ENCODE assay signal across 20 cellular contexts in the genomic region with DNA sequence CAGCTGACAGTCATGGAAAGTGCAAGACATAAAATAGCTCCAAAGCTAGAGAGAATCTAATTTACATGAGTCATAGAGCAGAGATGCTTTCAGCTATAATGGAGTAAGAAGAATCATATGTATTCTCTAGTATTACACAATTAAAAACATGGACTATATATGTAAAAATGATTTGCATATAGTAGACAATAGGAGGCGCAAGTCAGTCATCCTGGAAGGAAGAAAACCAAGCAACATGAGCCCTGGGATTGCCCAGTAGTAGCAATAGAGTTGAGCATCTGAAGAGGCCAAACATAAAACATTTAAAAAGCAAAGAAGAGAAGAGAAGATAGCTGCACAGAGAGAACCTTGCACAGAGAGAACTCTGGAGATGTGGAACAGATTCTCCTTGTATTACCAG.
A peak's percentile ranks its signal among the peaks of the same experiment; 100 is the strongest.
DNase-seq lines count a peak whose midpoint lies in the region; ATAC-seq and TF ChIP-seq lines count a peak whose summit lies in the region.
"Had no signal": no experiment of that assay in that cellular context is flagged by ENCODE, and none has a peak within 500 bp of the region (broad histone marks: within the 10 kb centered on the region; RNA-seq: fewer than 3 reads in every experiment).

No MANE protein-coding gene starts in this region.

- no peak for TF ChIP-seq POLR2A in breast epithelium (IDR thresholded peaks at IDR 0.05)

- H3K9me3 ChIP-seq in breast epithelium, result peaks cover 0 to 19% of the 10 kb centered on the region in 2 donors
- H3K9me3 ChIP-seq: SJSA1 had no signal

- H3K36me3 Mint-ChIP-seq in activated T-cell treated with anti-CD3 and anti-CD28 coated beads, Interleukin-2, amount 50 U/mL, for 72 hours (ENCODE audit: insufficient read depth in 2 of 2), result peaks cover 0 to 1% of the 10 kb centered on the region in 2 donors

- no peaks in the 10 kb centered on the region for H3K27me3 Mint-ChIP-seq in activated T-cell treated with anti-CD3 and anti-CD28 coated beads, Interleukin-2, amount 50 U/mL, for 72 hours (ENCODE audit: low read depth)
- H3K27me3 Mint-ChIP-seq: B cell, T-helper 17 cell had no signal

- no peaks in the 10 kb centered on the region for H3K4me1 Mint-ChIP-seq in activated T-cell treated with anti-CD3 and anti-CD28 coated beads, Interleukin-2, amount 50 U/mL, for 72 hours (ENCODE audit: low read depth)
- H3K4me1 Mint-ChIP-seq: B cell, T-helper 17 cell had no signal

- no peak for ATAC-seq in GM18907 (IDR thresholded peaks at IDR 0.05; ENCODE audit: unreplicated experiment)
- ATAC-seq in activated T-cell treated with anti-CD3 and anti-CD28 coated beads, Interleukin-2, amount 50 U/mL, for 72 hours (replicated peaks in 1 of 2), result no peak
- ATAC-seq: T-helper 17 cell had no signal

- DNase-seq in AML-193 (lab: John Stamatoyannopoulos, UW) (peak; percentile 25), HT-29 (ENCODE audit: low spot score) (peak; percentile 1), SK-MEL-5 (ENCODE audit: low read depth, low spot score) (peak; percentile 56), fibroblast of peridontal ligament (ENCODE audit: extremely low read depth) (peak; percentile 13), GOT3 (lab: John Stamatoyannopoulos, UW) (no peak), breast epithelium (ENCODE audit: low spot score in 2 of 2) (no peak)
- DNase-seq in activated T-cell treated with anti-CD3 and anti-CD28 coated beads, Interleukin-2, amount 50 U/mL, for 72 hours, result no peak
- DNase-seq: EL, GF-D8, KBM-7, NCI-H1105 treated with DMSO at 0.1 percent for 48 hours, NCI-H2029 treated with DMSO at 0.1 percent for 48 hours, NCI-H345, NCI-H524, NCI-H82, SW 1271, T-helper 17 cell had no signal

- intact Hi-C loops in breast epithelium (cut with DNase I; ENCODE audit: low total_unique reads), result no loop called here

- H3K27me3 ChIP-seq in breast epithelium, result no peaks in the 10 kb centered on the region
- H3K27me3 ChIP-seq: SJSA1 had no signal

- H3K9me3 Mint-ChIP-seq in activated T-cell treated with anti-CD3 and anti-CD28 coated beads, Interleukin-2, amount 50 U/mL, for 72 hours, result peaks cover 9 to 12% of the 10 kb centered on the region in 2 donors

- TF ChIP-seq CTCF in breast epithelium (IDR thresholded peaks at IDR 0.05), result no peak

- H3K4me3 ChIP-seq in breast epithelium, result no peak overlapping the region
- H3K4me3 ChIP-seq: SJSA1 had no signal

- no peaks in the 10 kb centered on the region for H3K4me1 ChIP-seq in breast epithelium
- H3K4me1 ChIP-seq: SJSA1 had no signal

- in situ Hi-C loops in SK-MEL-5 (cut with HindIII; ENCODE audit: low pct_unique_long_range_greater_than_20kb, low sequenced_read_pairs), result no loop called here

- no peak overlapping the region for H3K27ac Mint-ChIP-seq in activated T-cell treated with anti-CD3 and anti-CD28 coated beads, Interleukin-2, amount 50 U/mL, for 72 hours
- H3K27ac Mint-ChIP-seq: B cell, T-helper 17 cell had no signal

- no peak overlapping the region for H3K27ac ChIP-seq in breast epithelium
- H3K27ac ChIP-seq: SJSA1 had no signal

- H3K4me3 Mint-ChIP-seq in activated T-cell treated with anti-CD3 and anti-CD28 coated beads, Interleukin-2, amount 50 U/mL, for 72 hours, result no peak overlapping the region
- H3K4me3 Mint-ChIP-seq: B cell, T-helper 17 cell had no signal

- H3K36me3 ChIP-seq in breast epithelium, result no peaks in the 10 kb centered on the region
- H3K36me3 ChIP-seq: SJSA1 had no signal

Comparison
In these comparisons a context has a peak if more than half of its experiments do, and no peak if none do; other contexts are left out.
1. DNase-seq: peak in AML-193 (2 of 2), HT-29 (single experiment), SK-MEL-5 (single experiment) and fibroblast of peridontal ligament (single experiment); none in GOT3 (single experiment), breast epithelium (0 of 2) and activated T-cell treated with anti-CD3 and anti-CD28 coated beads, Interleukin-2, amount 50 U/mL, for 72 hours (0 of 2).